8 cellular contexts compared by ENCODE assay signal in genomic region chr6:33419580-33420492, GRCh38. TPM values are rescaled to one million over a fixed set of nuclear protein-coding genes. Genes with fewer than 3 reads are reported as not detected.
DNase-seq lines count a peak whose midpoint lies in the region; ATAC-seq and TF ChIP-seq lines count a peak whose summit lies in the region.

Gene SYNGAP1 (plus strand): TSS chr6:33420065. CDS start chr6:33420265, 200 bp downstream.

- peak within 1 kb of the TSS; percentile 96 for H3K27ac ChIP-seq in hepatocyte

- H3K9me3 ChIP-seq in hepatocyte (ENCODE audit: low read depth): no peaks in the 10 kb centered on the region

- peak within 1 kb of the TSS; percentile 75 for H3K4me2 ChIP-seq in hepatocyte

- H3K79me2 ChIP-seq in hepatocyte: peaks cover 53% of the 10 kb centered on the region

- ATAC-seq in sciatic nerve (peak; percentile 43), GM18511 (IDR thresholded peaks at IDR 0.05; ENCODE audit: unreplicated experiment) (no peak), GM21737 (IDR thresholded peaks at IDR 0.05; ENCODE audit: unreplicated experiment) (no peak), HG03139 (IDR thresholded peaks at IDR 0.05; ENCODE audit: unreplicated experiment) (no peak)

- no peak for TF ChIP-seq CTCF in hepatocyte (IDR thresholded peaks at IDR 0.05; ENCODE audit: poor library complexity)

- no peaks in the 10 kb centered on the region for H3K36me3 ChIP-seq in hepatocyte (replicated peaks; ENCODE audit: insufficient read depth, low read depth)

- peak; percentile 39 for DNase-seq in DMS 273 treated with DMSO at 0.1 percent for 48 hours (lab: John Stamatoyannopoulos, UW)
- DNase-seq in NCI-H82 treated with DMSO at 0.1 percent for 48 hours (lab: John Stamatoyannopoulos, UW; ENCODE audit: unreplicated experiment): peak; percentile 67
- peak; percentile 35 for DNase-seq in amniotic stem cell (lab: John Stamatoyannopoulos, UW)
- DNase-seq in hepatocyte (ENCODE audit: low spot score): peak; percentile 75
- DNase-seq in sciatic nerve (ENCODE audit: low spot score): peak; percentile 88

- peaks cover 32% of the 10 kb centered on the region for H3K4me1 ChIP-seq in hepatocyte (ENCODE audit: insufficient read depth)

- H3K4me3 ChIP-seq in hepatocyte: peak within 1 kb of the TSS; percentile 17

- WGBS in hepatocyte (ENCODE audit: low lambda C conversion rate, missing lambda C conversion rate): 17% methylated on average over 2 of the region's 22 CpGs

- no peaks in the 10 kb centered on the region for H3K9me2 ChIP-seq in hepatocyte (replicated peaks; ENCODE audit: insufficient read depth)

- intact Hi-C loops in sciatic nerve (cut with DNase I): no loop called here

- peaks cover 3% of the 10 kb centered on the region for H4K20me1 ChIP-seq in hepatocyte (ENCODE audit: insufficient read depth, poor library complexity, severe bottlenecking)

- no peaks in the 10 kb centered on the region for H3K27me3 ChIP-seq in hepatocyte

- peak within 1 kb of the TSS; percentile 62 for H2AFZ ChIP-seq in hepatocyte

RNA-seq across cellular contexts. Expression of gene SYNGAP1, which starts in this region (rescaled TPM):
- 5.3 and 6.6 TPM in 2 replicates for total RNA-seq in hepatocyte
- 4.9 and 5.7 TPM in 2 replicates for polyA plus RNA-seq in hepatocyte
- 30.2 TPM for total RNA-seq in sciatic nerve

Comparison
In these comparisons a context has a peak if more than half of its experiments do, and no peak if none do; other contexts are left out.
1. DNase-seq: peak in every context shown above with its lines; median percentile 88 in sciatic nerve; 75 in hepatocyte; 67 in NCI-H82 treated with DMSO at 0.1 percent for 48 hours; 39 in DMS 273 treated with DMSO at 0.1 percent for 48 hours; 35 in amniotic stem cell.